In genomic region chr15:75367913-75368688, GRCh38 we compare ENCODE assay signal across 8 cellular contexts. TPM values are rescaled to one million over a fixed set of nuclear protein-coding genes. Genes with fewer than 3 reads are reported as not detected.
DNase-seq lines count a peak whose midpoint lies in the region; TF ChIP-seq lines count a peak whose summit lies in the region.

Gene MAN2C1 (minus strand): TSS chr15:75368607. CDS start chr15:75368583, 24 bp downstream.

- no peaks in the 10 kb centered on the region for H3K27me3 ChIP-seq in MM.1S (replicated peaks; ENCODE audit: insufficient read depth, low read length)
- no peaks in the 10 kb centered on the region for H3K27me3 ChIP-seq in neural cell (ENCODE audit: insufficient read depth, low read depth, low read length)
- no peaks in the 10 kb centered on the region for H3K27me3 ChIP-seq in stomach

- intact Hi-C loops in stomach (cut with DNase I; ENCODE audit: low total_unique reads), result no loop called here

- H3K9me2 ChIP-seq in MM.1S (replicated peaks; ENCODE audit: insufficient read depth, low read length) (no peaks in the 10 kb centered on the region), neural cell (ENCODE audit: insufficient read depth, low read length) (no peaks in the 10 kb centered on the region)

- H4K20me1 ChIP-seq in MM.1S (ENCODE audit: insufficient read depth, low read length) (no peaks in the 10 kb centered on the region), neural cell (ENCODE audit: insufficient read depth) (no peaks in the 10 kb centered on the region)

- H3F3A ChIP-seq in MM.1S (ENCODE audit: insufficient read depth, low read length) (peaks cover 18% of the 10 kb centered on the region), neural cell (ENCODE audit: insufficient read depth, low read length, poor library complexity, severe bottlenecking) (no peaks in the 10 kb centered on the region)

- 0 out of 2 replicates have a peak, but pooled peaks cover 7% of the 10 kb centered on the region for H3K36me3 ChIP-seq in MM.1S (replicated peaks; ENCODE audit: insufficient read depth, low read length)
- no peaks in the 10 kb centered on the region for H3K36me3 ChIP-seq in neural cell (ENCODE audit: insufficient read depth, low read length)
- peaks cover 45 to 78% (median 67%) of the 10 kb centered on the region in 4 donors for H3K36me3 ChIP-seq in stomach

- peak; percentile 74 for TF ChIP-seq RAD21 in neural cell (conservative IDR thresholded peaks at IDR 0.05)

- H3K4me3 ChIP-seq in MM.1S (ENCODE audit: low read length), result peak within 1 kb of the TSS; percentile 86
- peak within 1 kb of the TSS; percentile 97 for H3K4me3 ChIP-seq in neural cell (ENCODE audit: low read length)
- peak within 1 kb of the TSS; percentile 82 to 90 (median 88) for H3K4me3 ChIP-seq in stomach

- H3K9ac ChIP-seq in MM.1S (ENCODE audit: low read length) (peak within 1 kb of the TSS; percentile 85), neural cell (ENCODE audit: low read length) (peak within 1 kb of the TSS; percentile 74)

- peaks cover 16% of the 10 kb centered on the region for H3K4me1 ChIP-seq in MM.1S (ENCODE audit: low read length)
- peaks cover 19 to 30% (median 26%) of the 10 kb centered on the region in 4 donors for H3K4me1 ChIP-seq in stomach

- H3K4me2 ChIP-seq in MM.1S (ENCODE audit: low read depth, low read length) (peak within 1 kb of the TSS; percentile 87), neural cell (ENCODE audit: low read length) (peak within 1 kb of the TSS; percentile 82)

- peak in 2 of 4 donors; percentile 54 to 88 for TF ChIP-seq POLR2A in stomach (IDR thresholded peaks at IDR 0.05)

- DNase-seq in GF-D8 (lab: John Stamatoyannopoulos, UW) (peak; percentile 92), HCEC 1CT (peak; percentile 94), MM.1S (peak; percentile 98), SIG-M5 (lab: John Stamatoyannopoulos, UW) (peak; percentile 30), activated gamma-delta T cell (lab: John Stamatoyannopoulos, UW) (peak; percentile 78), fibroblast of the conjunctiva (ENCODE audit: low read depth) (peak; percentile 92), stomach (peak; percentile 98)

- TF ChIP-seq CTCF in MM.1S (IDR thresholded peaks at IDR 0.05; ENCODE audit: low read length) (peak; percentile 85), neural cell (IDR thresholded peaks at IDR 0.05; ENCODE audit: poor library complexity, severe bottlenecking) (peak; percentile 88), stomach (IDR thresholded peaks at IDR 0.05) (peak in 4 of 7 experiments; percentile 47 to 82 (median 68))

- H2AFZ ChIP-seq in MM.1S (ENCODE audit: low read length), result peak within 1 kb of the TSS; percentile 52
- H2AFZ ChIP-seq in neural cell (ENCODE audit: low read depth, low read length), result peak within 1 kb of the TSS; percentile 91

- peaks cover 25% of the 10 kb centered on the region for H3K79me2 ChIP-seq in MM.1S (ENCODE audit: low read length)
- no peaks in the 10 kb centered on the region for H3K79me2 ChIP-seq in neural cell (replicated peaks; ENCODE audit: insufficient read depth, low read length)

- TF ChIP-seq EP300 in neural cell (conservative IDR thresholded peaks at IDR 0.05; ENCODE audit: poor library complexity, severe bottlenecking), result no peak
- TF ChIP-seq EP300 in stomach (IDR thresholded peaks at IDR 0.05), result no peak

- H3K9me3 ChIP-seq in MM.1S (replicated peaks; ENCODE audit: insufficient read depth, low read length), result no peaks in the 10 kb centered on the region
- no peaks in the 10 kb centered on the region for H3K9me3 ChIP-seq in neural cell (ENCODE audit: low read length)
- no peaks in the 10 kb centered on the region for H3K9me3 ChIP-seq in stomach

- H3K27ac ChIP-seq in MM.1S (ENCODE audit: low read length) (peak within 1 kb of the TSS; percentile 94), neural cell (ENCODE audit: low read length) (peak within 1 kb of the TSS; percentile 58), stomach (peak within 1 kb of the TSS; percentile 96 to 100 (median 99))

- WGBS in stomach, 5 donors, result 0 to 1% (median 0%) methylated on average over 29 to 67 of the region's 67 CpGs

TF ChIP-seq in neural cell, 6 proteins besides CTCF, POLR2A, EP300 and RAD21:
- peak; percentile 90 for TF ChIP-seq SMC3 (conservative IDR thresholded peaks at IDR 0.05; ENCODE audit: poor library complexity)
- peak; percentile 72 for TF ChIP-seq TAF1 (IDR thresholded peaks at IDR 0.05; ENCODE audit: low read depth)
- TF ChIP-seq REST (IDR thresholded peaks at IDR 0.05; ENCODE audit: borderline replicate concordance), result peak; percentile 24
- TF ChIP-seq MXI1 (conservative IDR thresholded peaks at IDR 0.05; ENCODE audit: poor library complexity, severe bottlenecking), result peak; percentile 85
- TF ChIP-seq EZH2 (IDR thresholded peaks at IDR 0.05; ENCODE audit: borderline replicate concordance, insufficient read depth, low read length, poor library complexity, severe bottlenecking), result no peak
- peak; percentile 59 for TF ChIP-seq POLR2AphosphoS5 (IDR thresholded peaks at IDR 0.05)

RNA-seq across cellular contexts. Expression of gene MAN2C1, which starts in this region (rescaled TPM):
- polyA plus RNA-seq in neural cell (261 and 340 TPM in 2 replicates), stomach (100 to 1,000 TPM; 103 to 143 (median 135) TPM)
- polyA minus RNA-seq in neural cell, result 83.8 and 95.0 TPM in 2 replicates
- 100 to 1,000 TPM; 256 to 629 (median 539) TPM for total RNA-seq in stomach

Comparison
In these comparisons a context has a peak if more than half of its experiments do, and no peak if none do; other contexts are left out.
1. Peak in every context shown above with its lines: DNase-seq, H3K4me3 ChIP-seq and H3K27ac ChIP-seq.
2. DNase-seq: peak in every context shown above with its lines; median percentile 98 in MM.1S; 98 in stomach; 94 in HCEC 1CT; 92 in GF-D8; 92 in fibroblast of the conjunctiva; 78 in activated gamma-delta T cell; 30 in SIG-M5.